Comparison of ENCODE assay signal across 2 cellular contexts in genomic region chr11:85663080-85663729, GRCh38.
TF ChIP-seq lines count a peak whose summit lies in the region.

No MANE protein-coding gene starts in this region.

TF ChIP-seq in A549, 52 proteins besides CTCF, POLR2A, EP300 and RAD21:
- TF ChIP-seq HEYL (CRISPR knock-in tag; IDR thresholded peaks at IDR 0.05) (no peak), EHMT2 (IDR thresholded peaks at IDR 0.05; ENCODE audit: low read depth) (no peak), CBX2 (IDR thresholded peaks at IDR 0.05; ENCODE audit: borderline replicate concordance, low read depth) (no peak), RNF2 (IDR thresholded peaks at IDR 0.05; ENCODE audit: borderline replicate concordance, low read depth) (no peak), GATA3 (IDR thresholded peaks at IDR 0.05; ENCODE audit: borderline replicate concordance) (no peak), ATOH8 (CRISPR knock-in tag; IDR thresholded peaks at IDR 0.05; ENCODE audit: low read depth) (no peak)
- TF ChIP-seq, protein P1, sequence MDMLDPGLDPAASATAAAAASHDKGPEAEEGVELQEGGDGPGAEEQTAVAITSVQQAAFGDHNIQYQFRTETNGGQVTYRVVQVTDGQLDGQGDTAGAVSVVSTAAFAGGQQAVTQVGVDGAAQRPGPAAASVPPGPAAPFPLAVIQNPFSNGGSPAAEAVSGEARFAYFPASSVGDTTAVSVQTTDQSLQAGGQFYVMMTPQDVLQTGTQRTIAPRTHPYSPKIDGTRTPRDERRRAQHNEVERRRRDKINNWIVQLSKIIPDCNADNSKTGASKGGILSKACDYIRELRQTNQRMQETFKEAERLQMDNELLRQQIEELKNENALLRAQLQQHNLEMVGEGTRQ (IDR thresholded peaks at IDR 0.05), result no peak

TF ChIP-seq in GM23338, 12 proteins besides CTCF, POLR2A, EP300 and RAD21:
- TF ChIP-seq POLR2AphosphoS5 (IDR thresholded peaks at IDR 0.05; ENCODE audit: low read depth) (0 out of 2 replicates have a peak, but pooled peaks have one; percentile 18), CREB1 (CRISPR knock-in tag; IDR thresholded peaks at IDR 0.05; ENCODE audit: low read depth) (no peak)
